Comparison of ENCODE assay signal across 8 cellular contexts in the genomic region with DNA sequence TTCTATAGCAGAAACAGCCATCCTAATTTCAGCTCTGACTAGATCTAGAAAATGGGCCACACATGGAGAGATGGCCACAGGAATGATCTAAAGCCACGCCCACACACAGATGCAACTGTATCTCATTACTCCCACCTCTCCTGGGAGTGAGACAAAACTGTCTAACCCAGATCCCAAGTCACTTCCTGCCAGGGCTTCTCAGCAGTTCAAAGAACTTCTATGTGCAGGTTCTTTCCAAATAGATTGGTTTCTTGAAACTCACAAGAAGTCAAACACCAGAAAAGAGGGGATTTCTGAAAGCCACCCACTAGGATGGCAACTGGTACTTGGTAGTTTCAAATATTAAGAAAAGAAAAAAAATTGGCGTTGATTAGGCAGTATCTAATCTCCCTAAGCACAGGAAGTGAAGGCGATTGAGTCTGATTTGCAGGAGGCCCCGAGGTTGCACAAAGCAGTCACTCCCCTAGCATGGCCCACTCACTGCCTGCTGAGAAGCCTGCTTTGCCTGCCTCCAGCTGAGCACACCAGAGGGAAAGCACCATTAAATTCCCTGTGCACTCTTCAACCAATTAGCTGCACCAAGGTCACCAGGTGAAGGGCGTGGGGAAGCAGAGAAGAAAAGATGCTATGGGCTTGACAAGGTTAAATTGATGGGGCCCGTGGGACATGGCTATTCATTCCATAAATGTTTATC. TPM values are rescaled to one million over a fixed set of nuclear protein-coding genes. Genes with fewer than 3 reads are reported as not detected.
DNase-seq lines count a peak whose midpoint lies in the region; ATAC-seq, FAIRE-seq and TF ChIP-seq lines count a peak whose summit lies in the region.

No MANE protein-coding gene starts in this region.

- H3K27me3 Mint-ChIP-seq in mesothelial cell of epicardium (ENCODE audit: low read depth) = no peaks in the 10 kb centered on the region

- peak overlapping the region; percentile 37 for H3K27ac Mint-ChIP-seq in mesothelial cell of epicardium

- H3K4me1 Mint-ChIP-seq in mesothelial cell of epicardium = peaks cover 18% of the 10 kb centered on the region

- peaks cover 2% of the 10 kb centered on the region for H3K36me3 Mint-ChIP-seq in mesothelial cell of epicardium

- in situ Hi-C loops in ACHN (cut with HindIII; ENCODE audit: low pct_ligation_motif_present, low pct_unique_long_range_greater_than_20kb, low sequenced_read_pairs) = no loop called here

- FAIRE-seq in urothelium cell line (lab: Jason Lieb, UNC) = no peak

- peak; percentile 88 for ATAC-seq in GM18907 (IDR thresholded peaks at IDR 0.05; ENCODE audit: unreplicated experiment)
- ATAC-seq in HG03060 (IDR thresholded peaks at IDR 0.05; ENCODE audit: low read depth, unreplicated experiment) = peak; percentile 55

- H3K9me3 Mint-ChIP-seq in mesothelial cell of epicardium = no peaks in the 10 kb centered on the region

- TF ChIP-seq CTCF in AG09319 (IDR thresholded peaks at IDR 0.05; ENCODE audit: low read depth, low read length) (no peak), mesothelial cell of epicardium (IDR thresholded peaks at IDR 0.05; ENCODE audit: unreplicated experiment) (no peak)

- H3K4me3 Mint-ChIP-seq in mesothelial cell of epicardium = no peak overlapping the region

- DNase-seq in AG09319 (ENCODE audit: extremely low read depth, low read depth) (peak; percentile 27), NCI-H510A treated with DMSO at 0.1 percent for 48 hours (lab: John Stamatoyannopoulos, UW) (peak; percentile 62), mesothelial cell of epicardium (ENCODE audit: low spot score in 2 of 2, unreplicated experiment in 2 of 2) (peak in 1 of 2 experiments; percentile 32), urothelium cell line (ENCODE audit: low spot score) (peak; percentile 72), ACHN (no peak)
- peak; percentile 29 for DNase-seq in activated T-helper 9 cell treated with anti-CD3 and anti-CD28 coated beads, Interleukin-2, amount 50 U/mL, for 16 hours (ENCODE audit: low read depth)

RNA-seq across cellular contexts. Expression of a gene that starts 51.1 kb away (rescaled TPM):
- 22.0 to 24.7 TPM (median 23.5 TPM) in 3 replicates for total RNA-seq in mesothelial cell of epicardium
